Comparison of ENCODE assay signal across 28 cellular contexts in genomic region chr3:112730210-112730609, GRCh38.
A peak's percentile ranks its signal among the peaks of the same experiment; 100 is the strongest.
DNase-seq lines count a peak whose midpoint lies in the region; ATAC-seq, FAIRE-seq and TF ChIP-seq lines count a peak whose summit lies in the region.
"Had no signal": no experiment of that assay in that cellular context is flagged by ENCODE, and none has a peak within 500 bp of the region (broad histone marks: within the 10 kb centered on the region; RNA-seq: fewer than 3 reads in every experiment).

No MANE protein-coding gene starts in this region.

- H3K9me3 ChIP-seq in cardiac muscle cell (ENCODE audit: low read depth): no peaks in the 10 kb centered on the region
- H3K9me3 ChIP-seq: colonic mucosa, left lung, Peyer's patch, sigmoid colon, upper lobe of left lung had no signal

- no peak overlapping the region for H3K27ac ChIP-seq in cardiac muscle cell
- H3K27ac ChIP-seq in epithelial cell of prostate: peak overlapping the region; percentile 93
- H3K27ac ChIP-seq: colonic mucosa, left lung, Peyer's patch, sigmoid colon, upper lobe of left lung, VCaP had no signal

- ATAC-seq in Right ventricle myocardium superior (ENCODE audit: poor library complexity): no peak
- no peak for ATAC-seq in activated naive CD8-positive, alpha-beta T cell treated with anti-CD3 and anti-CD28 coated beads, Interleukin-2, amount 50 U/mL, for 24 hours
- no peak for ATAC-seq in GM18867 (IDR thresholded peaks at IDR 0.05; ENCODE audit: unreplicated experiment)
- no peak for ATAC-seq in GM19467 (IDR thresholded peaks at IDR 0.05; ENCODE audit: unreplicated experiment)
- ATAC-seq: left lung had no signal

- intact Hi-C loops in Right ventricle myocardium superior (cut with DNase I): loop anchor here (10.0 kb wide), 1 partner anchor 245 kb away; the partner anchor contains the start of gene CD200R1

- H3K9me3 Mint-ChIP-seq in activated naive CD8-positive, alpha-beta T cell treated with anti-CD3 and anti-CD28 coated beads, Interleukin-2, amount 50 U/mL, for 24 hours: peaks cover 2% of the 10 kb centered on the region
- H3K9me3 Mint-ChIP-seq: activated CD4-positive, alpha-beta T cell treated with anti-CD3 and anti-CD28 coated beads, Interleukin-2, amount 10 ng/mL, durations not matched to agents 7 days and 5 days; activated T-helper 2 cell treated with anti-CD3 and anti-CD28 coated beads, Interferon-gamma antibody, Interleukin-2, Interleukin-4, amounts not matched to agents 10 μg/mL and 5 μg/mL and 100 μg/mL, durations not matched to agents 14 hours and 24 hours and 36 hours; immature natural killer cell had no signal

- no peaks in the 10 kb centered on the region for H3K27me3 Mint-ChIP-seq in activated naive CD8-positive, alpha-beta T cell treated with anti-CD3 and anti-CD28 coated beads, Interleukin-2, amount 50 U/mL, for 24 hours
- H3K27me3 Mint-ChIP-seq: activated CD4-positive, alpha-beta T cell treated with anti-CD3 and anti-CD28 coated beads, Interleukin-2, amount 10 ng/mL, durations not matched to agents 7 days and 5 days; activated naive CD8-positive, alpha-beta T cell had no signal

- no peaks in the 10 kb centered on the region for H3K27me3 ChIP-seq in cardiac muscle cell
- H3K27me3 ChIP-seq: colonic mucosa, left lung, Peyer's patch, sigmoid colon, upper lobe of left lung had no signal

- H3K4me3 ChIP-seq in cardiac muscle cell: no peak overlapping the region
- H3K4me3 ChIP-seq: colonic mucosa, left lung, Peyer's patch, sigmoid colon, upper lobe of left lung had no signal

- H3K4me1 ChIP-seq in cardiac muscle cell (ENCODE audit: low read depth): no peaks in the 10 kb centered on the region
- H3K4me1 ChIP-seq: colonic mucosa, Peyer's patch, sigmoid colon, upper lobe of left lung had no signal

- H3K36me3 ChIP-seq in cardiac muscle cell: no peaks in the 10 kb centered on the region
- H3K36me3 ChIP-seq: colonic mucosa, left lung, Peyer's patch, sigmoid colon, upper lobe of left lung had no signal

- no peak for DNase-seq in cardiac muscle cell (ENCODE audit: low read depth in 1 of 2, low spot score in 1 of 2)
- DNase-seq in Right ventricle myocardium superior: no peak
- peak; percentile 4 for DNase-seq in OCI-M1 (lab: John Stamatoyannopoulos, UW)
- no peak for DNase-seq in epithelial cell of prostate (ENCODE audit: low read depth, low spot score)
- no peak for DNase-seq in activated naive CD8-positive, alpha-beta T cell treated with anti-CD3 and anti-CD28 coated beads, Interleukin-2, amount 50 U/mL, for 24 hours
- no peak for DNase-seq in frontal cortex (ENCODE audit: low spot score in 2 of 2)
- DNase-seq: activated CD4-positive, alpha-beta T cell treated with anti-CD3 and anti-CD28 coated beads, Interleukin-2, amount 10 ng/mL, durations not matched to agents 7 days and 5 days; activated CD8-positive, alpha-beta memory T cell treated with anti-CD3 and anti-CD28 coated beads, Interleukin-2, amount 50 U/mL, for 48 hours; colonic mucosa; foreskin fibroblast; immature natural killer cell; KG1; left lung; NCI-H1048; NCI-H1930; NCI-H345; NCI-H82; Peyer's patch; sigmoid colon; stimulated activated CD4-positive, alpha-beta T cell treated with anti-CD3 and anti-CD28 coated beads, Interleukin-15, amount 100 ng/mL, for 24 hours; upper lobe of left lung had no signal

- FAIRE-seq in frontal cortex (lab: Jason Lieb, UNC): no peak
- FAIRE-seq: D721Med had no signal

- H3K36me3 Mint-ChIP-seq in activated naive CD8-positive, alpha-beta T cell treated with anti-CD3 and anti-CD28 coated beads, Interleukin-2, amount 50 U/mL, for 24 hours (ENCODE audit: low read depth): no peaks in the 10 kb centered on the region
- H3K36me3 Mint-ChIP-seq: activated naive CD8-positive, alpha-beta T cell; immature natural killer cell had no signal

- no peak overlapping the region for H3K4me3 Mint-ChIP-seq in activated naive CD8-positive, alpha-beta T cell treated with anti-CD3 and anti-CD28 coated beads, Interleukin-2, amount 50 U/mL, for 24 hours
- H3K4me3 Mint-ChIP-seq: activated CD4-positive, alpha-beta T cell treated with anti-CD3 and anti-CD28 coated beads, Interleukin-2, amount 10 ng/mL, durations not matched to agents 7 days and 5 days; activated naive CD8-positive, alpha-beta T cell; immature natural killer cell; nephron had no signal

- peaks cover 4% of the 10 kb centered on the region for H3K4me1 Mint-ChIP-seq in activated naive CD8-positive, alpha-beta T cell treated with anti-CD3 and anti-CD28 coated beads, Interleukin-2, amount 50 U/mL, for 24 hours
- H3K4me1 Mint-ChIP-seq: nephron had no signal

- TF ChIP-seq CTCF in cardiac muscle cell (IDR thresholded peaks at IDR 0.05; ENCODE audit: low read depth, low read length): peak; percentile 29

- no peak overlapping the region for H3K27ac Mint-ChIP-seq in activated naive CD8-positive, alpha-beta T cell treated with anti-CD3 and anti-CD28 coated beads, Interleukin-2, amount 50 U/mL, for 24 hours
- H3K27ac Mint-ChIP-seq: activated CD4-positive, alpha-beta T cell treated with anti-CD3 and anti-CD28 coated beads, Interleukin-2, amount 10 ng/mL, durations not matched to agents 7 days and 5 days; activated naive CD8-positive, alpha-beta T cell; activated T-helper 2 cell treated with anti-CD3 and anti-CD28 coated beads, Interferon-gamma antibody, Interleukin-2, Interleukin-4, amounts not matched to agents 10 μg/mL and 5 μg/mL and 100 μg/mL, durations not matched to agents 14 hours and 24 hours and 36 hours; immature natural killer cell; nephron had no signal
